22 cellular contexts compared by ENCODE assay signal in genomic region chr22:17855891-17856290, GRCh38.
DNase-seq lines count a peak whose midpoint lies in the region; TF ChIP-seq lines count a peak whose summit lies in the region.
"Had no signal": no experiment of that assay in that cellular context is flagged by ENCODE, and none has a peak within 500 bp of the region (broad histone marks: within the 10 kb centered on the region; RNA-seq: fewer than 3 reads in every experiment).

No MANE protein-coding gene starts in this region.

- no peaks in the 10 kb centered on the region for H3K9me3 Mint-ChIP-seq in brain
- H3K9me3 Mint-ChIP-seq: CD4-positive, alpha-beta memory T cell had no signal

- H3K27me3 ChIP-seq in esophagus squamous epithelium (no peaks in the 10 kb centered on the region), muscle layer of colon (ENCODE audit: control insufficient read depth in 1 of 2, insufficient read depth in 2 of 2, low read length in 2 of 2) (no peaks in the 10 kb centered on the region), stomach smooth muscle (ENCODE audit: control insufficient read depth in 1 of 2, insufficient read depth in 2 of 2, low read length in 2 of 2) (no peaks in the 10 kb centered on the region)
- H3K27me3 ChIP-seq: BLaER1 treated with 17β-estradiol and CSF1 and Interleukin-3, amounts not matched to agents 10 nM and 100 nM had no signal

- TF ChIP-seq CTCF in brain (conservative IDR thresholded peaks at IDR 0.05) (no peak), esophagus squamous epithelium (IDR thresholded peaks at IDR 0.05) (no peak)

- DNase-seq in esophagus squamous epithelium (lab: John Stamatoyannopoulos, UW) (no peak), epidermal melanocyte (ENCODE audit: insufficient read length, low spot score) (no peak), A172 (ENCODE audit: low spot score) (no peak), HPDE6-E6E7 (ENCODE audit: extremely low spot score) (no peak)
- DNase-seq in activated naive CD4-positive, alpha-beta T cell treated with anti-CD3 and anti-CD28 coated beads, Interleukin-2, amount 50 U/mL, for 16 hours, result no peak
- DNase-seq: ACHN; Caco-2; CD4-positive, alpha-beta memory T cell; DMS 273 treated with DMSO at 0.1 percent for 48 hours; DMS79 treated with DMSO at 0.1 percent for 48 hours; Kasumi-1; NCI-H1417; NCI-H1694 treated with DMSO at 0.1 percent for 48 hours; NCI-H2081 treated with DMSO at 0.1 percent for 48 hours; NCI-H446 treated with DMSO at 0.1 percent for 48 hours; NCI-H526 treated with DMSO at 0.1 percent for 48 hours; OCI-M1; SHP77 had no signal

- H3K4me3 ChIP-seq in esophagus squamous epithelium (no peak overlapping the region), muscle layer of colon (ENCODE audit: low read depth in 1 of 2, low read length in 2 of 2) (no peak overlapping the region), stomach smooth muscle (ENCODE audit: low read length in 2 of 2) (no peak overlapping the region)
- H3K4me3 ChIP-seq: BLaER1 treated with 17β-estradiol and CSF1 and Interleukin-3, amounts not matched to agents 10 nM and 100 nM had no signal

- intact Hi-C loops in esophagus squamous epithelium (cut with DNase I), result no loop called here

- H3K4me3 Mint-ChIP-seq in brain, result peak overlapping the region in 1 of 5 experiments; percentile 20
- H3K4me3 Mint-ChIP-seq: CD4-positive, alpha-beta memory T cell had no signal

- no peaks in the 10 kb centered on the region for H3K9me3 ChIP-seq in esophagus squamous epithelium
- no peaks in the 10 kb centered on the region for H3K9me3 ChIP-seq in muscle layer of colon (ENCODE audit: low read length)
- no peaks in the 10 kb centered on the region for H3K9me3 ChIP-seq in stomach smooth muscle (ENCODE audit: control insufficient read depth in 2 of 2, low read length in 2 of 2)
- H3K9me3 ChIP-seq: BLaER1 treated with 17β-estradiol and CSF1 and Interleukin-3, amounts not matched to agents 10 nM and 100 nM; Caco-2 had no signal

- H3K36me3 ChIP-seq in esophagus squamous epithelium, result peaks cover 0 to 28% (median 0%) of the 10 kb centered on the region in 3 donors
- H3K36me3 ChIP-seq in muscle layer of colon (ENCODE audit: insufficient read depth, low read length), result peaks cover 19% of the 10 kb centered on the region
- peaks cover 2 to 5% of the 10 kb centered on the region in 2 donors for H3K36me3 ChIP-seq in stomach smooth muscle (ENCODE audit: control insufficient read depth in 2 of 2, insufficient read depth in 2 of 2, low read length in 2 of 2)

- no peaks in the 10 kb centered on the region for H3K27me3 Mint-ChIP-seq in brain
- H3K27me3 Mint-ChIP-seq: CD4-positive, alpha-beta memory T cell had no signal

- peaks cover 24% of the 10 kb centered on the region for H3K36me3 Mint-ChIP-seq in brain

- H3K9ac ChIP-seq in muscle layer of colon (ENCODE audit: low read length) (no peak overlapping the region), stomach smooth muscle (ENCODE audit: low read length in 2 of 2) (no peak overlapping the region)
- H3K9ac ChIP-seq: BLaER1 treated with 17β-estradiol and CSF1 and Interleukin-3, amounts not matched to agents 10 nM and 100 nM had no signal

- H3K27ac Mint-ChIP-seq in brain, result peak overlapping the region; percentile 30 to 97 (median 72)

- no peak for TF ChIP-seq POLR2A in esophagus squamous epithelium (IDR thresholded peaks at IDR 0.05)

- 76 to 93% methylated on average over 2 to 6 of the region's 7 CpGs for WGBS in esophagus squamous epithelium, 2 donors

- peaks cover 88% of the 10 kb centered on the region for H3K4me1 Mint-ChIP-seq in brain
- H3K4me1 Mint-ChIP-seq: CD4-positive, alpha-beta memory T cell had no signal

- peak overlapping the region in 3 of 4 donors; percentile 39 to 67 (median 62) for H3K27ac ChIP-seq in esophagus squamous epithelium
- H3K27ac ChIP-seq in muscle layer of colon (ENCODE audit: low read depth, low read length), result peak overlapping the region; percentile 3
- H3K27ac ChIP-seq in stomach smooth muscle (ENCODE audit: low read length), result peak overlapping the region; percentile 91
- H3K27ac ChIP-seq: BLaER1 treated with 17β-estradiol and CSF1 and Interleukin-3, amounts not matched to agents 10 nM and 100 nM had no signal

- peaks cover 6 to 67% (median 30%) of the 10 kb centered on the region in 3 donors for H3K4me1 ChIP-seq in esophagus squamous epithelium
- peaks cover 65% of the 10 kb centered on the region for H3K4me1 ChIP-seq in muscle layer of colon (ENCODE audit: insufficient read depth, low read length)
- H3K4me1 ChIP-seq in stomach smooth muscle (ENCODE audit: control insufficient read depth, insufficient read depth, low read length), result peaks cover 69% of the 10 kb centered on the region
- H3K4me1 ChIP-seq: Caco-2 had no signal

Comparison
In these comparisons a context has a peak if more than half of its experiments do, and no peak if none do; other contexts are left out.
1. H3K27ac ChIP-seq: peak in every context shown above with its lines; median percentile 91 in stomach smooth muscle; 62 in esophagus squamous epithelium; 3 in muscle layer of colon.